14 cellular contexts compared by ENCODE assay signal in the genomic region with DNA sequence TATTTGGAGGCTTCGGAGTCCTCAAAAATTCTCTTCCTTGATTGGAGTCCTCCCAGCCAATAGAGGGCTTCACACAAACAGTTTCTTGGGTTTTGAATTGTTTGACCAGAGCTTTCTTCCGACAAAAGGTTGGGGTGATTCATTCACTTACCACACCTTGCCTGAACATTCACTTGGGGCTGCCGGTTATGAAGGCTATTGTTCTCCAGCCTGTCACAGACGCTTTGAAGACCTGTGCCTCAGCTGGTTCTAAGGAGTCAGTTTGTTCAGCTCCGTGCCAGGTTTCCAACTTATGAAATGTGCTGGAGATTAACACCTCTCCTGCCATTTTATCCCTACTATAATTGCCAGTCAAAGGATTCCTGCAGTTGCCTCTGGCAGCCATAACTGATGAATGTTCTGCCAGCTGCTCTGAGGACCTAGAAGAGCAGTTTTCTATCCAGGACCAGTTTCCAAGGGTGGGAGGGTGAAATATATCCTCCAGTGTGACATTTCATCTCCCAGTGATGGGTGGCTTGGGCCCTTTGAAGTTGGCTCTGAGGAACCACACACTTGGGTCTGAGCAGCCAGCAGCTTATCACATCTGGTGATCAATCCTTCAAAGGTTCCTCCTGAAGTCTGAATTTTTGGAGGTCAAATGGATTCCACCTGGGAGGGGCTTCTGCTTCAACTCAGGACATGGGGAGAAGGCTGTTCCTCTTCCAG. TPM values are rescaled to one million over a fixed set of nuclear protein-coding genes. Genes with fewer than 3 reads are reported as not detected.
DNase-seq lines count a peak whose midpoint lies in the region; ATAC-seq, FAIRE-seq and TF ChIP-seq lines count a peak whose summit lies in the region.
"Had no signal": no experiment of that assay in that cellular context is flagged by ENCODE, and none has a peak within 500 bp of the region (broad histone marks: within the 10 kb centered on the region; RNA-seq: fewer than 3 reads in every experiment).

No MANE protein-coding gene starts in this region.

- no peak for TF ChIP-seq CTCF in brain (conservative IDR thresholded peaks at IDR 0.05)
- TF ChIP-seq CTCF in type B pancreatic cell (conservative IDR thresholded peaks at IDR 0.05), result no peak

- no peaks in the 10 kb centered on the region for H3K27me3 Mint-ChIP-seq in activated naive CD4-positive, alpha-beta T cell treated with anti-CD3 and anti-CD28 coated beads, Interleukin-2, amount 10 ng/mL, durations not matched to agents 7 days and 5 days
- no peaks in the 10 kb centered on the region for H3K27me3 Mint-ChIP-seq in brain
- H3K27me3 Mint-ChIP-seq in type B pancreatic cell, result no peaks in the 10 kb centered on the region
- H3K27me3 Mint-ChIP-seq: activated T-helper 17 cell treated with anti-CD3 and anti-CD28 coated beads, Interleukin-2, amount 50 U/mL, for 72 hours had no signal

- no peak overlapping the region for H3K14ac ChIP-seq in mesenchymal stem cell (ENCODE audit: low read length in 2 of 2)

- no peaks in the 10 kb centered on the region for H3K27me3 ChIP-seq in mesenchymal stem cell (ENCODE audit: control insufficient read depth in 1 of 2, insufficient read depth in 1 of 2, low read length in 2 of 2)

- no peaks in the 10 kb centered on the region for H3K9me3 ChIP-seq in mesenchymal stem cell (ENCODE audit: control insufficient read depth, low read length)

- H3K4ac ChIP-seq in mesenchymal stem cell (ENCODE audit: low read depth in 1 of 2, low read length in 2 of 2), result peak overlapping the region; percentile 52 to 54

- peak overlapping the region; percentile 12 for H2BK15ac ChIP-seq in mesenchymal stem cell (ENCODE audit: low read depth, poor library complexity, severe bottlenecking)

- H3K79me1 ChIP-seq in mesenchymal stem cell (replicated peaks; ENCODE audit: low read length, poor library complexity, severe bottlenecking), result peaks cover 12% of the 10 kb centered on the region

- H2AK5ac ChIP-seq in mesenchymal stem cell (ENCODE audit: low read length, severe bottlenecking), result peak overlapping the region; percentile 97

- H3K36me3 ChIP-seq in mesenchymal stem cell (ENCODE audit: control insufficient read depth in 1 of 2, insufficient read depth in 2 of 2, low read depth in 1 of 2, low read length in 2 of 2), result no peaks in the 10 kb centered on the region

- no peaks in the 10 kb centered on the region for H3K9me3 Mint-ChIP-seq in activated naive CD4-positive, alpha-beta T cell treated with anti-CD3 and anti-CD28 coated beads, Interleukin-2, amount 50 U/mL, for 72 hours
- H3K9me3 Mint-ChIP-seq in activated naive CD4-positive, alpha-beta T cell treated with anti-CD3 and anti-CD28 coated beads, Interleukin-2, amount 10 ng/mL, durations not matched to agents 7 days and 5 days, result no peaks in the 10 kb centered on the region
- H3K9me3 Mint-ChIP-seq in brain, result no peaks in the 10 kb centered on the region
- no peaks in the 10 kb centered on the region for H3K9me3 Mint-ChIP-seq in type B pancreatic cell
- H3K9me3 Mint-ChIP-seq: activated T-helper 17 cell treated with anti-CD3 and anti-CD28 coated beads, Interleukin-2, amount 50 U/mL, for 72 hours; immature natural killer cell had no signal

- H3K23ac ChIP-seq in mesenchymal stem cell (ENCODE audit: low read length in 2 of 2), result no peak overlapping the region

- peak overlapping the region; percentile 59 to 65 for H3K27ac Mint-ChIP-seq in activated naive CD4-positive, alpha-beta T cell treated with anti-CD3 and anti-CD28 coated beads, Interleukin-2, amount 50 U/mL, for 72 hours
- no peak overlapping the region for H3K27ac Mint-ChIP-seq in activated naive CD4-positive, alpha-beta T cell treated with anti-CD3 and anti-CD28 coated beads, Interleukin-2, amount 10 ng/mL, durations not matched to agents 7 days and 5 days
- H3K27ac Mint-ChIP-seq in brain (peak overlapping the region in 3 of 5 experiments; percentile 76 to 90 (median 87)), type B pancreatic cell (peak overlapping the region; percentile 80)

- no peak for DNase-seq in activated naive CD4-positive, alpha-beta T cell treated with anti-CD3 and anti-CD28 coated beads, Interleukin-2, amount 50 U/mL, for 72 hours (ENCODE audit: low spot score in 2 of 2)
- DNase-seq in activated naive CD4-positive, alpha-beta T cell treated with anti-CD3 and anti-CD28 coated beads, Interleukin-2, amount 10 ng/mL, durations not matched to agents 7 days and 5 days, result no peak
- DNase-seq in mesenchymal stem cell (no peak), type B pancreatic cell (ENCODE audit: extremely low spot score, unreplicated experiment) (no peak), H54 (ENCODE audit: insufficient read length, low spot score) (no peak), NCI-H2227 (lab: John Stamatoyannopoulos, UW; ENCODE audit: unreplicated experiment) (no peak)
- DNase-seq: effector CD8-positive, alpha-beta T cell; GDM1; immature natural killer cell; NCI-H1092 treated with DMSO at 0.1 percent for 48 hours; posterior cingulate gyrus had no signal

- H3K4me2 ChIP-seq in mesenchymal stem cell (ENCODE audit: low read length, poor library complexity, severe bottlenecking), result no peak overlapping the region

- H2BK5ac ChIP-seq in mesenchymal stem cell (ENCODE audit: low read depth, low read length, poor library complexity, severe bottlenecking), result peak overlapping the region; percentile 79

- H3K9ac ChIP-seq in mesenchymal stem cell (ENCODE audit: low read length), result peak overlapping the region; percentile 1

- peaks cover 43% of the 10 kb centered on the region for H3K4me1 Mint-ChIP-seq in activated naive CD4-positive, alpha-beta T cell treated with anti-CD3 and anti-CD28 coated beads, Interleukin-2, amount 10 ng/mL, durations not matched to agents 7 days and 5 days
- H3K4me1 Mint-ChIP-seq in brain (peaks cover 40% of the 10 kb centered on the region), type B pancreatic cell (ENCODE audit: unreplicated experiment) (peaks cover 32% of the 10 kb centered on the region)

- FAIRE-seq in H54 (lab: Jason Lieb, UNC), result no peak

- TF ChIP-seq POLR2A in H54 (IDR thresholded peaks at IDR 0.05; ENCODE audit: low read depth, low read length), result no peak

- WGBS in mesenchymal stem cell, result 95% methylated on average over 5 of the region's 5 CpGs

- peak overlapping the region; percentile 86 for H3K27ac ChIP-seq in mesenchymal stem cell (ENCODE audit: low read length, poor library complexity, severe bottlenecking)

- no peak overlapping the region for H3K4me3 Mint-ChIP-seq in activated naive CD4-positive, alpha-beta T cell treated with anti-CD3 and anti-CD28 coated beads, Interleukin-2, amount 10 ng/mL, durations not matched to agents 7 days and 5 days
- no peak overlapping the region for H3K4me3 Mint-ChIP-seq in brain
- H3K4me3 Mint-ChIP-seq in type B pancreatic cell, result peak overlapping the region; percentile 36
- H3K4me3 Mint-ChIP-seq: activated T-helper 17 cell treated with anti-CD3 and anti-CD28 coated beads, Interleukin-2, amount 50 U/mL, for 72 hours; immature natural killer cell had no signal

- H3K4me3 ChIP-seq in mesenchymal stem cell (ENCODE audit: insufficient read depth in 1 of 2, low read depth in 1 of 2, low read length in 2 of 2), result no peak overlapping the region

- peak overlapping the region; percentile 0 for H2BK120ac ChIP-seq in mesenchymal stem cell (ENCODE audit: low read depth, low read length)

- H4K8ac ChIP-seq in mesenchymal stem cell (ENCODE audit: low read length), result no peak overlapping the region

- no peak for ATAC-seq in activated naive CD4-positive, alpha-beta T cell treated with anti-CD3 and anti-CD28 coated beads, Interleukin-2, amount 50 U/mL, for 72 hours
- no peak for ATAC-seq in HG03045 (IDR thresholded peaks at IDR 0.05; ENCODE audit: unreplicated experiment)
- ATAC-seq: activated T-helper 17 cell treated with anti-CD3 and anti-CD28 coated beads, Interleukin-2, amount 50 U/mL, for 72 hours had no signal

- CTCF ChIA-PET in activated naive CD4-positive, alpha-beta T cell treated with anti-CD3 and anti-CD28 coated beads, Interleukin-2, amount 10 ng/mL, durations not matched to agents 7 days and 5 days (lab: Charles Lee), result no interaction called here

- peak overlapping the region; percentile 22 to 57 for H2BK12ac ChIP-seq in mesenchymal stem cell (ENCODE audit: low read length in 2 of 2)

- peak overlapping the region; percentile 34 to 67 for H3K18ac ChIP-seq in mesenchymal stem cell (ENCODE audit: low read depth in 1 of 2, low read length in 2 of 2)

- peaks cover 0 to 5% of the 10 kb centered on the region in 2 donors for H3K36me3 Mint-ChIP-seq in activated naive CD4-positive, alpha-beta T cell treated with anti-CD3 and anti-CD28 coated beads, Interleukin-2, amount 50 U/mL, for 72 hours
- peaks cover 31% of the 10 kb centered on the region for H3K36me3 Mint-ChIP-seq in activated naive CD4-positive, alpha-beta T cell treated with anti-CD3 and anti-CD28 coated beads, Interleukin-2, amount 10 ng/mL, durations not matched to agents 7 days and 5 days
- H3K36me3 Mint-ChIP-seq in brain (no peaks in the 10 kb centered on the region), type B pancreatic cell (peaks cover 4% of the 10 kb centered on the region)

- peaks cover 29% of the 10 kb centered on the region for H3K4me1 ChIP-seq in mesenchymal stem cell (ENCODE audit: control insufficient read depth, insufficient read depth, low read depth, low read length)

- H2AFZ ChIP-seq in mesenchymal stem cell (ENCODE audit: low read depth, low read length), result no peak overlapping the region

- peak overlapping the region; percentile 47 for H4K91ac ChIP-seq in mesenchymal stem cell (ENCODE audit: low read length)

RNA-seq across cellular contexts. Expression of a gene that starts 31.4 kb away (rescaled TPM):
- 10 to 100 TPM; 46.8 to 66.2 TPM for total RNA-seq in activated naive CD4-positive, alpha-beta T cell treated with anti-CD3 and anti-CD28 coated beads, Interleukin-2, amount 50 U/mL, for 72 hours
- polyA plus RNA-seq in brain (ENCODE audit: insufficient read depth, low read depth, low replicate concordance), result 20.5 TPM
- polyA plus RNA-seq in mesenchymal stem cell (2013, experiment 1 of 2), result 20.1 TPM
- 17.1 TPM for polyA plus RNA-seq in mesenchymal stem cell (2013, experiment 2 of 2)
- total RNA-seq in type B pancreatic cell (ENCODE audit: low replicate concordance), result 46.6 and 127 TPM in 2 replicates

RNA-seq across cellular contexts. Expression of a gene that starts 48.8 kb away (rescaled TPM):
- 10 to 100 TPM; 20.0 to 20.8 TPM for total RNA-seq in activated naive CD4-positive, alpha-beta T cell treated with anti-CD3 and anti-CD28 coated beads, Interleukin-2, amount 50 U/mL, for 72 hours
- 33.3 TPM for polyA plus RNA-seq in brain (ENCODE audit: insufficient read depth, low read depth, low replicate concordance)
- polyA plus RNA-seq in mesenchymal stem cell (2013, experiment 1 of 2), result 28.6 TPM
- polyA plus RNA-seq in mesenchymal stem cell (2013, experiment 2 of 2), result 29.9 TPM
- total RNA-seq in type B pancreatic cell (ENCODE audit: low replicate concordance), result 21.0 and 36.8 TPM in 2 replicates
